17 cellular contexts compared by ENCODE assay signal in the genomic region with DNA sequence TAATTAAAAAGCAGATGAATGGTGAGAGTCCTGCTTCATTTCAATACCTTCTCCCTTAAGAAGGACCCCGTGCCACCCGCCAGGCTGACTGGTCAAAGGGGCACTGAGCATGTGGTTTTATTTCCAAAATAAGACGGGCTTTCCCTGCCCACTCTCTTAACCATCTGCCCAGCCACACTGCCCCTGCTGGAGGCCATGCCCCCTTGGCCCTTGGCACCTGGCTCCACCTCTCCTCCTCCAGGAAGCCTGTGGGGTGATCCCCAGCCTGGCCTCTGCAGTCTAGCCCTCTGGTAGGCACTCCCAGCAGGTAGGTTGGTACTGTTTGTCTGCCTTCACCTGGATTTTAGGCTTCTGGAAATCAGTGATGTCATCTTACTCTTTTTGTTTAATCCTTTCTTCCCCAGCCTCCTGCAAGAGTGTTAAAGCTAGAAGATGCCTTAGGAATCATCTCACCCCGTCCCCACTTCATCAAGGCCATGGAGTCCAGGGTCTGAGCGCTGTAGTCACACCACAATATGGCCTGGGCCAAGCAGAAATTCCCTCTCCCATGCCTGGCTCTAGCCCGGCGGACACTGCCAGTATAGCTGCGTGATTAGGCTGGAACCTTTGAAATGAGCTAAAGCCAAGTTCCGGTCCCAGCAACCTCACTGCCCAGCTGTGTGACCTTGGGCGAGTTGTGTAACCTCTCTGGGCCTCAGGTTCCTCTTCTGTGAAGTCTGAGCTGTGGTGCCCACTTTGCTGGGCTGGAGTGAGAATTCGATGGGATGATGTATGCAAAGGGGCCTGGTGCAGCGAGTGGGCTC.
A peak's percentile ranks its signal among the peaks of the same experiment; 100 is the strongest.
DNase-seq lines count a peak whose midpoint lies in the region; ATAC-seq, FAIRE-seq and TF ChIP-seq lines count a peak whose summit lies in the region.
"Had no signal": no experiment of that assay in that cellular context is flagged by ENCODE, and none has a peak within 500 bp of the region (broad histone marks: within the 10 kb centered on the region; RNA-seq: fewer than 3 reads in every experiment).

No MANE protein-coding gene starts in this region.

- no peak overlapping the region for H3K4me3 Mint-ChIP-seq in activated T-cell treated with anti-CD3 and anti-CD28 coated beads, Interleukin-2, amount 50 U/mL, for 4 hours
- H3K4me3 Mint-ChIP-seq: activated naive CD4-positive, alpha-beta T cell treated with anti-CD3 and anti-CD28 coated beads, Interleukin-2, amount 50 U/mL, for 24 hours; central memory CD8-positive, alpha-beta T cell had no signal

- peaks cover 45% of the 10 kb centered on the region for H3K36me3 ChIP-seq in adipocyte (ENCODE audit: control insufficient read depth, insufficient read depth, low read length, severe bottlenecking)
- peaks cover 0 to 6% of the 10 kb centered on the region in 2 donors for H3K36me3 ChIP-seq in left lung
- no peaks in the 10 kb centered on the region for H3K36me3 ChIP-seq in small intestine (ENCODE audit: control insufficient read depth in 2 of 2, insufficient read depth in 2 of 2, low read length in 2 of 2)

- no peak overlapping the region for H3K4me3 ChIP-seq in adipocyte (ENCODE audit: low read length)
- no peak overlapping the region for H3K4me3 ChIP-seq in left lung
- no peak overlapping the region for H3K4me3 ChIP-seq in small intestine (ENCODE audit: low read depth in 1 of 2, low read length in 2 of 2)

- no peaks in the 10 kb centered on the region for H3K4me1 Mint-ChIP-seq in activated T-cell treated with anti-CD3 and anti-CD28 coated beads, Interleukin-2, amount 50 U/mL, for 4 hours (ENCODE audit: low read depth)
- H3K4me1 Mint-ChIP-seq: activated naive CD4-positive, alpha-beta T cell treated with anti-CD3 and anti-CD28 coated beads, Interleukin-2, amount 50 U/mL, for 24 hours; central memory CD8-positive, alpha-beta T cell had no signal

- FAIRE-seq in small intestine (lab: Jason Lieb, UNC): no peak
- FAIRE-seq: HTR-8/SVneo had no signal

- peaks cover 9% of the 10 kb centered on the region for H3K36me3 Mint-ChIP-seq in activated T-cell treated with anti-CD3 and anti-CD28 coated beads, Interleukin-2, amount 50 U/mL, for 4 hours (ENCODE audit: insufficient read depth)
- H3K36me3 Mint-ChIP-seq: activated naive CD4-positive, alpha-beta T cell treated with anti-CD3 and anti-CD28 coated beads, Interleukin-2, amount 50 U/mL, for 24 hours had no signal

- WGBS in small intestine, 3 donors: 75 to 84% (median 83%) methylated on average over 12 of the region's 12 CpGs

- H3K27me3 Mint-ChIP-seq in activated T-cell treated with anti-CD3 and anti-CD28 coated beads, Interleukin-2, amount 50 U/mL, for 4 hours (ENCODE audit: low read depth): no peaks in the 10 kb centered on the region
- H3K27me3 Mint-ChIP-seq: activated naive CD4-positive, alpha-beta T cell treated with anti-CD3 and anti-CD28 coated beads, Interleukin-2, amount 50 U/mL, for 24 hours; central memory CD8-positive, alpha-beta T cell had no signal

- no peak for TF ChIP-seq CTCF in left lung (IDR thresholded peaks at IDR 0.05)

- peak overlapping the region; percentile 18 for H3K9ac ChIP-seq in adipocyte (ENCODE audit: low read length)

- H3K27ac ChIP-seq in left lung: peak overlapping the region; percentile 61 to 76
- H3K27ac ChIP-seq in small intestine (ENCODE audit: low read depth in 1 of 2, low read length in 1 of 2): peak overlapping the region; percentile 4 to 34
- H3K27ac ChIP-seq: epithelial cell of prostate had no signal

- intact Hi-C loops in left lung (cut with DNase I): loop anchor here in 1 of 2 donors (5.0 kb wide), 1 partner anchor 115 kb away; no protein-coding TSS in a partner anchor

- H3K4me1 ChIP-seq in adipocyte (ENCODE audit: control insufficient read depth, insufficient read depth, low read length) (peaks cover 72% of the 10 kb centered on the region), left lung (peaks cover 66 to 97% of the 10 kb centered on the region in 2 donors), small intestine (ENCODE audit: control insufficient read depth in 2 of 2, insufficient read depth in 1 of 2, low read depth in 1 of 2, low read length in 1 of 2) (peaks cover 6 to 28% of the 10 kb centered on the region in 2 donors)

- in situ Hi-C loops in Caki2 (cut with HindIII; ENCODE audit: low pct_unique_long_range_greater_than_20kb, low sequenced_read_pairs): no loop called here

- H3K27me3 ChIP-seq in adipocyte (replicated peaks; ENCODE audit: control insufficient read depth, insufficient read depth, low read length): no peaks in the 10 kb centered on the region
- no peaks in the 10 kb centered on the region for H3K27me3 ChIP-seq in left lung
- no peaks in the 10 kb centered on the region for H3K27me3 ChIP-seq in small intestine (ENCODE audit: control insufficient read depth in 2 of 2, insufficient read depth in 2 of 2, low read length in 2 of 2)

- H3K9me3 ChIP-seq in adipocyte (ENCODE audit: control insufficient read depth, low read length) (no peaks in the 10 kb centered on the region), left lung (no peaks in the 10 kb centered on the region), small intestine (ENCODE audit: control insufficient read depth, low read depth) (no peaks in the 10 kb centered on the region)

- ATAC-seq in left lung (no peak), GM19467 (IDR thresholded peaks at IDR 0.05; ENCODE audit: unreplicated experiment) (no peak)
- ATAC-seq in activated T-cell treated with anti-CD3 and anti-CD28 coated beads, Interleukin-2, amount 50 U/mL, for 4 hours: no peak

- no peaks in the 10 kb centered on the region for H3K9me3 Mint-ChIP-seq in activated T-cell treated with anti-CD3 and anti-CD28 coated beads, Interleukin-2, amount 50 U/mL, for 4 hours
- H3K9me3 Mint-ChIP-seq: activated naive CD4-positive, alpha-beta T cell treated with anti-CD3 and anti-CD28 coated beads, Interleukin-2, amount 50 U/mL, for 24 hours; central memory CD8-positive, alpha-beta T cell had no signal

- DNase-seq in Caki2 (ENCODE audit: low read depth) (peak; percentile 36), adipocyte (ENCODE audit: low read depth) (no peak), left lung (peak in 1 of 2 donors; percentile 79), small intestine (peak; percentile 16), NCI-H2227 treated with DMSO at 0.1 percent for 48 hours (lab: John Stamatoyannopoulos, UW) (no peak), NCI-H748 treated with DMSO at 0.1 percent for 48 hours (lab: John Stamatoyannopoulos, UW) (no peak)
- DNase-seq in activated T-cell treated with anti-CD3 and anti-CD28 coated beads, Interleukin-2, amount 50 U/mL, for 4 hours: no peak
- DNase-seq: activated CD8-positive, alpha-beta memory T cell treated with anti-CD3 and anti-CD28 coated beads, Interleukin-2, amount 50 U/mL, for 4 hours; DMS153; glutamatergic neuron; GOT3; Right ventricle myocardium superior had no signal

Comparison
In these comparisons a context has a peak if more than half of its experiments do, and no peak if none do; other contexts are left out.
1. DNase-seq: peak in Caki2 (single experiment) and small intestine (single experiment); none in adipocyte (single experiment), NCI-H2227 treated with DMSO at 0.1 percent for 48 hours (single experiment), NCI-H748 treated with DMSO at 0.1 percent for 48 hours (single experiment) and activated T-cell treated with anti-CD3 and anti-CD28 coated beads, Interleukin-2, amount 50 U/mL, for 4 hours (single experiment).